Comparison of ENCODE assay signal across 23 cellular contexts in the genomic region with DNA sequence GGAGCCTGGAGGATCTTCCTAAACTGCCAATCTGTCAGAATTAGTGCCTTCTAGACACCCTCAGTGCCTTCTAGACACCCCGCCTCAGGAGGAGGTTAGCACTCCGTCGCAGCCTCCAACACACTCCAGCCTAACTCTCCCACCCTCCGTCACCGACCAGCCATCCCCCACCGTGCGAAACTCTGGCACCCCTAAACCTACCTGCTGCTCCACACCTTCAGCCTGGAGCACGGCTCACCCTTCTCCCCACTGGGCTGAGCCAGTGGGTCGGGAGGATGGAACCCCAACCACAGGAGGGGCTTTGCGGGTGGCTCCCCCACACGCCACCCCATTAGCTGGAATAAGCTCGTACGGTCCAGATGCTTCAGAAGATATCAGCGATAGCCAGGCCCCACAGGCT.
"Had no signal": no experiment of that assay in that cellular context is flagged by ENCODE, and none has a peak within 500 bp of the region (broad histone marks: within the 10 kb centered on the region; RNA-seq: fewer than 3 reads in every experiment).

No MANE protein-coding gene starts in this region.

- H3K27me3 ChIP-seq: cardiac muscle cell, foreskin keratinocyte, suprapubic skin, tibial nerve had no signal

- H3K4me3 Mint-ChIP-seq: activated CD4-positive, alpha-beta T cell treated with anti-CD3 and anti-CD28 coated beads, Interleukin-2, amount 10 ng/mL, durations not matched to agents 24 days and 14 days; activated naive CD4-positive, alpha-beta T cell treated with anti-CD3 and anti-CD28 coated beads, Interleukin-2, amount 10 ng/mL, durations not matched to agents 7 days and 5 days; dendritic cell treated with granulocyte-macrophage colony-stimulating factor and Interleukin-4, amounts not matched to agents 40 ng/mL and 50 ng/mL, for 4 days; natural killer cell treated with Interleukin-12 subunit alpha and Interleukin-12 subunit beta and Interleukin-15 and Interleukin-18, amount 100 ng/mL, for 72 hours; stimulated activated effector memory CD8-positive, alpha-beta T cell treated with anti-CD3 and anti-CD28 coated beads, Interleukin-12 subunit alpha, Interleukin-12 subunit beta, amount 100 ng/mL, for 72 hours; T-cell; T-helper 2 cell treated with Interferon-gamma antibody and Interleukin-4, amounts not matched to agents 5 μg/mL and 100 μg/mL, for 36 hours had no signal

- H3K36me3 ChIP-seq: cardiac muscle cell, stomach, suprapubic skin, tibial nerve had no signal

- H3K4me1 ChIP-seq: foreskin keratinocyte, parathyroid adenoma, tibial nerve had no signal

- H3K9me3 ChIP-seq: stomach, suprapubic skin, tibial nerve had no signal

- H3K27ac ChIP-seq: cardiac muscle cell, foreskin keratinocyte, parathyroid adenoma, stomach, tibial nerve, VCaP had no signal

- ATAC-seq: activated CD4-positive, CD25-positive, alpha-beta regulatory T cell treated with anti-CD3 and anti-CD28 coated beads, Interleukin-2, amount 50 U/mL, for 24 hours; foreskin keratinocyte; right cardiac atrium; stimulated activated effector memory CD8-positive, alpha-beta T cell treated with anti-CD3 and anti-CD28 coated beads, Interleukin-12 subunit alpha, Interleukin-12 subunit beta, amount 100 ng/mL, for 72 hours; T-cell had no signal

- DNase-seq: activated CD4-positive, alpha-beta T cell treated with anti-CD3 and anti-CD28 coated beads, Interleukin-2, amount 10 ng/mL, durations not matched to agents 24 days and 14 days; activated effector memory CD4-positive, alpha-beta T cell treated with anti-CD3 and anti-CD28 coated beads, Interleukin-2, amount 50 U/mL, for 16 hours; activated naive CD4-positive, alpha-beta T cell treated with anti-CD3 and anti-CD28 coated beads, Interleukin-2, amount 10 ng/mL, durations not matched to agents 7 days and 5 days; activated T-cell treated with anti-CD3 and anti-CD28 coated beads for 4 hours; amygdala; effector CD8-positive, alpha-beta T cell; foreskin keratinocyte; kidney; midbrain; stimulated activated CD4-positive, alpha-beta T cell treated with anti-CD3 and anti-CD28 coated beads, Interleukin-2, amount 100 ng/mL, for 24 hours; stomach; T-cell had no signal

- H3K27ac Mint-ChIP-seq: activated CD4-positive, alpha-beta T cell treated with anti-CD3 and anti-CD28 coated beads, Interleukin-2, amount 10 ng/mL, durations not matched to agents 24 days and 14 days; activated naive CD4-positive, alpha-beta T cell treated with anti-CD3 and anti-CD28 coated beads, Interleukin-2, amount 10 ng/mL, durations not matched to agents 7 days and 5 days; dendritic cell treated with granulocyte-macrophage colony-stimulating factor and Interleukin-4, amounts not matched to agents 40 ng/mL and 50 ng/mL, for 4 days; natural killer cell treated with Interleukin-12 subunit alpha and Interleukin-12 subunit beta and Interleukin-15 and Interleukin-18, amount 100 ng/mL, for 72 hours; stimulated activated effector memory CD8-positive, alpha-beta T cell treated with anti-CD3 and anti-CD28 coated beads, Interleukin-12 subunit alpha, Interleukin-12 subunit beta, amount 100 ng/mL, for 72 hours; T-cell; T-helper 2 cell treated with Interferon-gamma antibody and Interleukin-4, amounts not matched to agents 5 μg/mL and 100 μg/mL, for 36 hours had no signal

- H3K4me1 Mint-ChIP-seq: activated CD4-positive, alpha-beta T cell treated with anti-CD3 and anti-CD28 coated beads, Interleukin-2, amount 10 ng/mL, durations not matched to agents 24 days and 14 days; activated naive CD4-positive, alpha-beta T cell treated with anti-CD3 and anti-CD28 coated beads, Interleukin-2, amount 10 ng/mL, durations not matched to agents 7 days and 5 days; stimulated activated effector memory CD8-positive, alpha-beta T cell treated with anti-CD3 and anti-CD28 coated beads, Interleukin-12 subunit alpha, Interleukin-12 subunit beta, amount 100 ng/mL, for 72 hours; T-cell had no signal

- H3K36me3 Mint-ChIP-seq: activated naive CD4-positive, alpha-beta T cell treated with anti-CD3 and anti-CD28 coated beads, Interleukin-2, amount 10 ng/mL, durations not matched to agents 7 days and 5 days; natural killer cell treated with Interleukin-12 subunit alpha and Interleukin-12 subunit beta and Interleukin-15 and Interleukin-18, amount 100 ng/mL, for 72 hours; stimulated activated effector memory CD8-positive, alpha-beta T cell treated with anti-CD3 and anti-CD28 coated beads, Interleukin-12 subunit alpha, Interleukin-12 subunit beta, amount 100 ng/mL, for 72 hours; T-cell had no signal

- FAIRE-seq: kidney had no signal

- H3K9ac ChIP-seq: parathyroid adenoma had no signal

- H3K27me3 Mint-ChIP-seq: activated CD4-positive, alpha-beta T cell treated with anti-CD3 and anti-CD28 coated beads, Interleukin-2, amount 10 ng/mL, durations not matched to agents 24 days and 14 days; activated naive CD4-positive, alpha-beta T cell treated with anti-CD3 and anti-CD28 coated beads, Interleukin-2, amount 10 ng/mL, durations not matched to agents 7 days and 5 days; dendritic cell treated with granulocyte-macrophage colony-stimulating factor and Interleukin-4, amounts not matched to agents 40 ng/mL and 50 ng/mL, for 4 days; natural killer cell treated with Interleukin-12 subunit alpha and Interleukin-12 subunit beta and Interleukin-15 and Interleukin-18, amount 100 ng/mL, for 72 hours; T-cell had no signal

- H3K4me3 ChIP-seq: cardiac muscle cell, stomach, suprapubic skin, tibial nerve had no signal
